ENCODE assay signal across 21 cellular contexts in genomic region chr9:81146684-81147337, GRCh38.
A peak's percentile ranks its signal among the peaks of the same experiment; 100 is the strongest.
DNase-seq lines count a peak whose midpoint lies in the region; ATAC-seq, FAIRE-seq and TF ChIP-seq lines count a peak whose summit lies in the region.
"Had no signal": no experiment of that assay in that cellular context is flagged by ENCODE, and none has a peak within 500 bp of the region (broad histone marks: within the 10 kb centered on the region; RNA-seq: fewer than 3 reads in every experiment).

No MANE protein-coding gene starts in this region.

- BruUV-seq in IMR-90 (replicated peaks; lab: Mats Ljungman, UMichigan) = no TSS peak

- in situ Hi-C loops in IMR-90 (cut with MboI; ENCODE audit: low sequenced_read_pairs) = no loop called here

- H3K14ac ChIP-seq in IMR-90 (replicated peaks; ENCODE audit: low read depth, low read length) = no peak overlapping the region

- peaks cover 2% of the 10 kb centered on the region for H3K9me3 Mint-ChIP-seq in activated T-cell treated with anti-CD3 and anti-CD28 coated beads, Interleukin-2, amount 50 U/mL, for 24 hours
- H3K9me3 Mint-ChIP-seq: activated CD4-positive, alpha-beta T cell treated with anti-CD3 and anti-CD28 coated beads, Interleukin-2, amount 10 ng/mL, durations not matched to agents 7 days and 5 days; activated naive CD4-positive, alpha-beta T cell treated with anti-CD3 and anti-CD28 coated beads, Interleukin-2, amount 50 U/mL, for 24 hours; CD8-positive, alpha-beta T cell had no signal

- H3K9me3 ChIP-seq in A549 (peaks cover 13% of the 10 kb centered on the region), IMR-90 (ENCODE audit: control insufficient read depth, insufficient read depth, low read length) (peaks cover 2% of the 10 kb centered on the region; the same call in 1 of the 2 replicates), adipocyte (ENCODE audit: control insufficient read depth, low read length) (peaks cover 12% of the 10 kb centered on the region), MG63 (no peaks in the 10 kb centered on the region), kidney (ENCODE audit: control insufficient read depth in 1 of 2, low read length in 2 of 2) (peaks cover 0 to 6% of the 10 kb centered on the region in 2 donors)

- CTCF ChIA-PET in A549 (lab: Yijun Ruan, JAX) (no interaction called here), IMR-90 (lab: Yijun Ruan, JAX) (no interaction called here)

- no peak for TF ChIP-seq EP300 in A549 (IDR thresholded peaks at IDR 0.05)

- no peak overlapping the region for H2BK15ac ChIP-seq in IMR-90 (ENCODE audit: low read depth, low read length)

- H3K4me1 Mint-ChIP-seq in activated T-cell treated with anti-CD3 and anti-CD28 coated beads, Interleukin-2, amount 50 U/mL, for 24 hours (ENCODE audit: low read depth) = no peaks in the 10 kb centered on the region
- H3K4me1 Mint-ChIP-seq: activated CD4-positive, alpha-beta T cell treated with anti-CD3 and anti-CD28 coated beads, Interleukin-2, amount 10 ng/mL, durations not matched to agents 7 days and 5 days; activated naive CD4-positive, alpha-beta T cell treated with anti-CD3 and anti-CD28 coated beads, Interleukin-2, amount 50 U/mL, for 24 hours; stimulated activated effector memory CD8-positive, alpha-beta T cell treated with anti-CD3 and anti-CD28 coated beads, Interleukin-12 subunit alpha, Interleukin-12 subunit beta, amount 100 ng/mL, for 72 hours had no signal

- H3K4me2 ChIP-seq in A549 (no peak overlapping the region), IMR-90 (ENCODE audit: low read depth, low read length) (no peak overlapping the region)
- H3K4me2 ChIP-seq: smooth muscle cell had no signal

- no peak for TF ChIP-seq CTCF in A549 (IDR thresholded peaks at IDR 0.05)
- TF ChIP-seq CTCF in IMR-90 (conservative IDR thresholded peaks at IDR 0.05; ENCODE audit: low read depth, low read length) = no peak
- TF ChIP-seq CTCF in kidney (IDR thresholded peaks at IDR 0.05; ENCODE audit: borderline replicate concordance, extremely low read depth, insufficient read depth) = no peak

- H3K9ac ChIP-seq in IMR-90 (ENCODE audit: low read depth, low read length) (no peak overlapping the region), adipocyte (ENCODE audit: low read length) (no peak overlapping the region), kidney (ENCODE audit: low read length in 2 of 2) (no peak overlapping the region)
- H3K9ac ChIP-seq: GM23248, parathyroid adenoma had no signal

- H3K23ac ChIP-seq in IMR-90 (ENCODE audit: low read depth, low read length) = no peak overlapping the region

- 59% methylated on average over 4 of the region's 4 CpGs for WGBS in A549 (ENCODE audit: missing lambda C conversion rate)
- no CpG with 5 or more reads among the region's 4 CpGs for WGBS in IMR-90 (ENCODE audit: extremely low coverage in 2 of 2, insufficient read length in 1 of 2), 2 experiments

- H2AFZ ChIP-seq in IMR-90 (replicated peaks; ENCODE audit: low read length, poor library complexity) = no peak overlapping the region
- H2AFZ ChIP-seq: GM23248, parathyroid adenoma had no signal

- H2BK120ac ChIP-seq in IMR-90 (ENCODE audit: low read depth, low read length) = no peak overlapping the region

- DNase-seq in A549 (ENCODE audit: low read depth in 1 of 2, low spot score in 1 of 2) (peak; percentile 13 to 19), IMR-90 (peak; percentile 69), adipocyte (ENCODE audit: low read depth) (peak; percentile 29), hepatic stellate cell (ENCODE audit: low spot score) (peak; percentile 47), MG63 (no peak), kidney (no peak)
- DNase-seq in activated T-cell treated with anti-CD3 and anti-CD28 coated beads, Interleukin-2, amount 50 U/mL, for 24 hours = no peak
- DNase-seq: activated CD4-positive, alpha-beta T cell treated with anti-CD3 and anti-CD28 coated beads, Interleukin-2, amount 10 ng/mL, durations not matched to agents 7 days and 5 days; activated T-cell treated with anti-CD3 and anti-CD28 coated beads for 4 hours; CD8-positive, alpha-beta T cell; effector CD8-positive, alpha-beta T cell; GM23248; MM.1S; NCI-H1694; trophoblast cell had no signal

- H3K36me3 Mint-ChIP-seq in activated T-cell treated with anti-CD3 and anti-CD28 coated beads, Interleukin-2, amount 50 U/mL, for 24 hours (ENCODE audit: low read depth) = no peaks in the 10 kb centered on the region
- H3K36me3 Mint-ChIP-seq: activated naive CD4-positive, alpha-beta T cell treated with anti-CD3 and anti-CD28 coated beads, Interleukin-2, amount 50 U/mL, for 24 hours; CD8-positive, alpha-beta T cell; stimulated activated effector memory CD8-positive, alpha-beta T cell treated with anti-CD3 and anti-CD28 coated beads, Interleukin-12 subunit alpha, Interleukin-12 subunit beta, amount 100 ng/mL, for 72 hours had no signal

- no peaks in the 10 kb centered on the region for H3K79me1 ChIP-seq in IMR-90 (ENCODE audit: low read depth in 1 of 2, low read length in 2 of 2)

- peak; percentile 50 to 75; a peak in 4 of 6 replicates for ATAC-seq in A549
- peak; percentile 59 for ATAC-seq in IMR-90 (ENCODE audit: low read depth)
- no peak for ATAC-seq in HG03469 (IDR thresholded peaks at IDR 0.05; ENCODE audit: unreplicated experiment)
- ATAC-seq: CD8-positive, alpha-beta T cell; stimulated activated effector memory CD8-positive, alpha-beta T cell treated with anti-CD3 and anti-CD28 coated beads, Interleukin-12 subunit alpha, Interleukin-12 subunit beta, amount 100 ng/mL, for 72 hours had no signal

- peaks cover 3% of the 10 kb centered on the region; the same call in 1 of the 2 replicates for H3K9me1 ChIP-seq in IMR-90 (ENCODE audit: insufficient read depth, low read length)

- no peak overlapping the region for H4K8ac ChIP-seq in IMR-90 (ENCODE audit: low read depth in 2 of 2, low read length in 2 of 2)

- no peak overlapping the region for H2BK20ac ChIP-seq in IMR-90 (ENCODE audit: low read depth, low read length)

- no peaks in the 10 kb centered on the region for H3K27me3 ChIP-seq in IMR-90 (ENCODE audit: control insufficient read depth, insufficient read depth, low read length)
- no peaks in the 10 kb centered on the region for H3K27me3 ChIP-seq in adipocyte (replicated peaks; ENCODE audit: control insufficient read depth, insufficient read depth, low read length)
- H3K27me3 ChIP-seq in MG63 = no peaks in the 10 kb centered on the region
- H3K27me3 ChIP-seq: cardiac muscle cell had no signal

- no peaks in the 10 kb centered on the region for H3K36me3 ChIP-seq in IMR-90 (ENCODE audit: control insufficient read depth, insufficient read depth, low read length)
- no peaks in the 10 kb centered on the region for H3K36me3 ChIP-seq in adipocyte (ENCODE audit: control insufficient read depth, insufficient read depth, low read length, severe bottlenecking)
- H3K36me3 ChIP-seq in MG63 = no peaks in the 10 kb centered on the region
- H3K36me3 ChIP-seq in kidney (ENCODE audit: control insufficient read depth in 1 of 2, insufficient read depth in 2 of 2, low read length in 2 of 2) = no peaks in the 10 kb centered on the region
- H3K36me3 ChIP-seq: cardiac muscle cell had no signal

- H3K4me3 ChIP-seq in A549 (no peak overlapping the region), IMR-90 (ENCODE audit: insufficient read depth, low read depth, low read length) (no peak overlapping the region), adipocyte (ENCODE audit: low read length) (no peak overlapping the region), MG63 (no peak overlapping the region), kidney (ENCODE audit: low read length in 2 of 2) (no peak overlapping the region)
- H3K4me3 ChIP-seq: cardiac muscle cell, GM23248, smooth muscle cell had no signal

- no peak overlapping the region for H2AK9ac ChIP-seq in IMR-90 (replicated peaks; ENCODE audit: low read depth, low read length, poor library complexity)

- TF ChIP-seq POLR2A in A549 (IDR thresholded peaks at IDR 0.05; ENCODE audit: low read length) (no peak), IMR-90 (IDR thresholded peaks at IDR 0.05; ENCODE audit: low read depth, low read length) (no peak)

- no peak overlapping the region for H3K56ac ChIP-seq in IMR-90 (ENCODE audit: extremely low read depth, insufficient read depth, low read length)

- H4K20me1 ChIP-seq in IMR-90 (ENCODE audit: insufficient read depth, low read length) = no peaks in the 10 kb centered on the region

- H3K4me1 ChIP-seq in A549 (peaks cover 7% of the 10 kb centered on the region; the same call in 1 of the 3 replicates), IMR-90 (ENCODE audit: control insufficient read depth, insufficient read depth, low read length) (peaks cover 2% of the 10 kb centered on the region; the same call in 1 of the 2 replicates), adipocyte (ENCODE audit: control insufficient read depth, insufficient read depth, low read length) (no peaks in the 10 kb centered on the region), kidney (ENCODE audit: control insufficient read depth in 1 of 2, insufficient read depth in 1 of 2, low read depth in 1 of 2, low read length in 2 of 2) (no peaks in the 10 kb centered on the region)
- H3K4me1 ChIP-seq: parathyroid adenoma had no signal

- no peak overlapping the region for H3K4ac ChIP-seq in IMR-90 (ENCODE audit: low read depth, low read length)

- H3K27ac ChIP-seq in A549 = no peak overlapping the region
- no peak overlapping the region for H3K27ac ChIP-seq in IMR-90 (ENCODE audit: insufficient read depth, low read length)
- no peak overlapping the region for H3K27ac ChIP-seq in kidney (ENCODE audit: low read depth in 2 of 2, low read length in 2 of 2)
- H3K27ac ChIP-seq: cardiac muscle cell, GM23248, parathyroid adenoma had no signal

- H2BK5ac ChIP-seq in IMR-90 (ENCODE audit: low read depth, low read length, poor library complexity, severe bottlenecking) = no peak overlapping the region

- dilution Hi-C loops in IMR-90 (cut with HindIII; ENCODE audit: low sequenced_read_pairs, unreplicated experiment) = no loop called here

- H4K5ac ChIP-seq in IMR-90 (ENCODE audit: low read depth, low read length) = no peak overlapping the region

- no peak overlapping the region for H2AK5ac ChIP-seq in IMR-90 (ENCODE audit: low read depth, low read length)

- no peak overlapping the region for H3K27ac Mint-ChIP-seq in activated T-cell treated with anti-CD3 and anti-CD28 coated beads, Interleukin-2, amount 50 U/mL, for 24 hours
- H3K27ac Mint-ChIP-seq: activated CD4-positive, alpha-beta T cell treated with anti-CD3 and anti-CD28 coated beads, Interleukin-2, amount 10 ng/mL, durations not matched to agents 7 days and 5 days; activated naive CD4-positive, alpha-beta T cell treated with anti-CD3 and anti-CD28 coated beads, Interleukin-2, amount 50 U/mL, for 24 hours; CD8-positive, alpha-beta T cell; stimulated activated effector memory CD8-positive, alpha-beta T cell treated with anti-CD3 and anti-CD28 coated beads, Interleukin-12 subunit alpha, Interleukin-12 subunit beta, amount 100 ng/mL, for 72 hours had no signal

- H3K18ac ChIP-seq in IMR-90 (ENCODE audit: low read depth, low read length) = no peak overlapping the region

- TF ChIP-seq RAD21 in A549 (conservative IDR thresholded peaks at IDR 0.05 in 1 of 2, IDR thresholded peaks at IDR 0.05 in 1 of 2) = no peak
- TF ChIP-seq RAD21 in IMR-90 (IDR thresholded peaks at IDR 0.05; ENCODE audit: low read length) = no peak

- FAIRE-seq in A549 (lab: Jason Lieb, UNC) (no peak), kidney (lab: Jason Lieb, UNC) (no peak)

- H4K91ac ChIP-seq in IMR-90 (ENCODE audit: insufficient read depth, low read depth, low read length) = no peak overlapping the region

- intact Hi-C loops in IMR-90 (cut with micrococcal nuclease) = no loop called here
- intact Hi-C loops in kidney (cut with DNase I) = no loop called here

- POLR2A ChIA-PET in A549 (lab: Yijun Ruan, JAX) (no interaction called here), IMR-90 (lab: Charles Lee; ENCODE audit: unreplicated experiment) (no interaction called here)

- no peaks in the 10 kb centered on the region for H3K27me3 Mint-ChIP-seq in activated T-cell treated with anti-CD3 and anti-CD28 coated beads, Interleukin-2, amount 50 U/mL, for 24 hours
- H3K27me3 Mint-ChIP-seq: activated CD4-positive, alpha-beta T cell treated with anti-CD3 and anti-CD28 coated beads, Interleukin-2, amount 10 ng/mL, durations not matched to agents 7 days and 5 days; activated naive CD4-positive, alpha-beta T cell treated with anti-CD3 and anti-CD28 coated beads, Interleukin-2, amount 50 U/mL, for 24 hours had no signal

- H3K4me3 Mint-ChIP-seq in activated T-cell treated with anti-CD3 and anti-CD28 coated beads, Interleukin-2, amount 50 U/mL, for 24 hours = no peak overlapping the region
- H3K4me3 Mint-ChIP-seq: activated CD4-positive, alpha-beta T cell treated with anti-CD3 and anti-CD28 coated beads, Interleukin-2, amount 10 ng/mL, durations not matched to agents 7 days and 5 days; activated naive CD4-positive, alpha-beta T cell treated with anti-CD3 and anti-CD28 coated beads, Interleukin-2, amount 50 U/mL, for 24 hours; CD8-positive, alpha-beta T cell; stimulated activated effector memory CD8-positive, alpha-beta T cell treated with anti-CD3 and anti-CD28 coated beads, Interleukin-12 subunit alpha, Interleukin-12 subunit beta, amount 100 ng/mL, for 72 hours had no signal

Comparison
In these comparisons a context has a peak if more than half of its experiments do, and no peak if none do; other contexts are left out.
1. DNase-seq: peak in A549 (2 of 2), IMR-90 (single experiment), adipocyte (single experiment) and hepatic stellate cell (single experiment); none in MG63 (single experiment), kidney (single experiment) and activated T-cell treated with anti-CD3 and anti-CD28 coated beads, Interleukin-2, amount 50 U/mL, for 24 hours (single experiment).